8 cellular contexts compared by ENCODE assay signal in the genomic region with DNA sequence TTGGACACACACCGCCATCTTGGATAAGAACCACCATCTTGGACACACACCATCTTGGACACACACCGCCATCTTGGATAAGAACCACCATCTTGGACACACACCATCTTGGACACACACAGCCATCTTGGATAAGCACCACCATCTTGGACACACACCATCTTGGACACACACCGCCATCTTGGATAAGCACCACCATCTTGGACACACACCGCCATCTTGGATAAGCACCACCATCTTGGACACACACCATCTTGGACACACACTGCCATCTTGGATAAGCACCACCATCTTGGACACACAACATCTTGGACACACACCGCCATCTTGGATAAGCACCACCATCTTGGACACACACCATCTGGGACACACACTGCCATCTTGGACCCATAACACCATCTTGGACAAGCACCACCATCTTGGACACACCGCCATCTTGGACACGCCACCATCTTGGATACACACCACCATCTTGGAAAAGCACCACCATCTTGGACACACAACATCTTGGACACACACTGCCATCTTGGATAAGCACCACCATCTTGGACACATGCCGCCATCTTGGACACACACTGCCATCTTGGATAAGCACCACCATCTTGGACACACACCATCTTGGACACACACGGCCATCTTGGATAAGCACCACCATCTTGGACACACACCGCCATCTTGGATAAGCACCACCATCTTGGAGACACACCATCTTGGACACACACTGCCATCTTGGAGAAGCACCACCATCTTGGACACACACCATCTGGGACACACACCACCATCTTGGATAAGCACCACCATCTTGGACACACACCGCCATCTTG. TPM values are rescaled to one million over a fixed set of nuclear protein-coding genes. Genes with fewer than 3 reads are reported as not detected.
DNase-seq lines count a peak whose midpoint lies in the region; ATAC-seq and TF ChIP-seq lines count a peak whose summit lies in the region.
"Not testable (repeated sequence)": the region's sequence is repeated elsewhere in the genome, so short reads cannot be mapped to it uniquely, and the experiment has no call there.

No MANE protein-coding gene starts in this region.

- peaks cover 25% of the 10 kb centered on the region for H3K4me1 ChIP-seq in CD4-positive, alpha-beta memory T cell (ENCODE audit: insufficient read depth, low read length)
- H3K4me1 ChIP-seq in lower lobe of right lung, result not testable (repeated sequence)

- CTCF ChIA-PET in CD4-positive, alpha-beta memory T cell (lab: Charles Lee; ENCODE audit: partially characterized antibody); activated CD8-positive, alpha-beta T cell treated with anti-CD3 and anti-CD28 coated beads, Interleukin-2, amount 10 ng/mL, durations not matched to agents 7 days and 5 days (lab: Charles Lee): not testable (repeated sequence)

- not testable (repeated sequence) for ATAC-seq in activated CD8-positive, alpha-beta T cell treated with anti-CD3 and anti-CD28 coated beads, Interleukin-2, amount 10 ng/mL, durations not matched to agents 7 days and 5 days; lower lobe of right lung; sciatic nerve

- intact Hi-C loops in CD4-positive, alpha-beta memory T cell (cut with micrococcal nuclease); lower lobe of right lung (cut with DNase I); sciatic nerve (cut with DNase I): not testable (repeated sequence)

- peak in 1 of 5 donors; percentile 22 for DNase-seq in CD4-positive, alpha-beta memory T cell
- DNase-seq in SK-MEL-5 (ENCODE audit: low read depth, low spot score) (peak; percentile 27), lower lobe of right lung (peak; percentile 25), sciatic nerve (ENCODE audit: low spot score) (peak; percentile 10), ureter (ENCODE audit: low spot score) (peak; percentile 29)
- peak; percentile 21 for DNase-seq in activated CD8-positive, alpha-beta T cell treated with anti-CD3 and anti-CD28 coated beads, Interleukin-2, amount 10 ng/mL, durations not matched to agents 7 days and 5 days
- DNase-seq in endothelial cell (ENCODE audit: low spot score), result not testable (repeated sequence)

- not testable (repeated sequence) for TF ChIP-seq CTCF in endothelial cell (IDR thresholded peaks at IDR 0.05; ENCODE audit: unreplicated experiment); lower lobe of right lung (IDR thresholded peaks at IDR 0.05)

- H3K27ac Mint-ChIP-seq in CD4-positive, alpha-beta memory T cell, result peak overlapping the region in 5 of 7 donors; percentile 12 to 83 (median 73)
- H3K27ac Mint-ChIP-seq in activated CD8-positive, alpha-beta T cell treated with anti-CD3 and anti-CD28 coated beads, Interleukin-2, amount 10 ng/mL, durations not matched to agents 7 days and 5 days, result peak overlapping the region; percentile 21
- H3K27ac Mint-ChIP-seq in activated naive CD4-positive, alpha-beta T cell treated with anti-CD3 and anti-CD28 coated beads, Interleukin-2, amount 50 U/mL, for 24 hours, result peak overlapping the region; percentile 7
- H3K27ac Mint-ChIP-seq in endothelial cell (ENCODE audit: unreplicated experiment), result not testable (repeated sequence)

- not testable (repeated sequence) for H3K27me3 ChIP-seq in CD4-positive, alpha-beta memory T cell (ENCODE audit: insufficient read depth, low read length); lower lobe of right lung (ENCODE audit: low read depth)

- in situ Hi-C loops in SK-MEL-5 (cut with HindIII; ENCODE audit: low pct_unique_long_range_greater_than_20kb, low sequenced_read_pairs), result not testable (repeated sequence)

- not testable (repeated sequence) for H3K27ac ChIP-seq in CD4-positive, alpha-beta memory T cell (ENCODE audit: low read depth, low read length); lower lobe of right lung

- H3K27me3 Mint-ChIP-seq in CD4-positive, alpha-beta memory T cell; activated CD8-positive, alpha-beta T cell treated with anti-CD3 and anti-CD28 coated beads, Interleukin-2, amount 10 ng/mL, durations not matched to agents 7 days and 5 days (ENCODE audit: low read depth); activated naive CD4-positive, alpha-beta T cell treated with anti-CD3 and anti-CD28 coated beads, Interleukin-2, amount 50 U/mL, for 24 hours: not testable (repeated sequence)
- H3K27me3 Mint-ChIP-seq in endothelial cell (ENCODE audit: unreplicated experiment), result peaks cover 22% of the 10 kb centered on the region

- H3K4me1 Mint-ChIP-seq in CD4-positive, alpha-beta memory T cell, result peaks cover 10 to 32% (median 19%) of the 10 kb centered on the region in 4 donors
- H3K4me1 Mint-ChIP-seq in activated CD8-positive, alpha-beta T cell treated with anti-CD3 and anti-CD28 coated beads, Interleukin-2, amount 10 ng/mL, durations not matched to agents 7 days and 5 days (ENCODE audit: low read depth), result peaks cover 30% of the 10 kb centered on the region
- peaks cover 26% of the 10 kb centered on the region for H3K4me1 Mint-ChIP-seq in activated naive CD4-positive, alpha-beta T cell treated with anti-CD3 and anti-CD28 coated beads, Interleukin-2, amount 50 U/mL, for 24 hours
- peaks cover 10% of the 10 kb centered on the region for H3K4me1 Mint-ChIP-seq in endothelial cell (ENCODE audit: unreplicated experiment)

- peaks cover 31 to 53% of the 10 kb centered on the region in 2 donors for H3K36me3 Mint-ChIP-seq in CD4-positive, alpha-beta memory T cell
- H3K36me3 Mint-ChIP-seq in activated CD8-positive, alpha-beta T cell treated with anti-CD3 and anti-CD28 coated beads, Interleukin-2, amount 10 ng/mL, durations not matched to agents 7 days and 5 days (ENCODE audit: low read depth), result peaks cover 63% of the 10 kb centered on the region
- peaks cover 32% of the 10 kb centered on the region for H3K36me3 Mint-ChIP-seq in activated naive CD4-positive, alpha-beta T cell treated with anti-CD3 and anti-CD28 coated beads, Interleukin-2, amount 50 U/mL, for 24 hours
- H3K36me3 Mint-ChIP-seq in endothelial cell (ENCODE audit: low read depth, unreplicated experiment), result peaks cover 56% of the 10 kb centered on the region

- peaks cover 3 to 29% (median 18%) of the 10 kb centered on the region in 8 donors for H3K9me3 Mint-ChIP-seq in CD4-positive, alpha-beta memory T cell
- H3K9me3 Mint-ChIP-seq in activated CD8-positive, alpha-beta T cell treated with anti-CD3 and anti-CD28 coated beads, Interleukin-2, amount 10 ng/mL, durations not matched to agents 7 days and 5 days (ENCODE audit: insufficient read depth), result peaks cover 43% of the 10 kb centered on the region
- peaks cover 25% of the 10 kb centered on the region for H3K9me3 Mint-ChIP-seq in activated naive CD4-positive, alpha-beta T cell treated with anti-CD3 and anti-CD28 coated beads, Interleukin-2, amount 50 U/mL, for 24 hours
- H3K9me3 Mint-ChIP-seq in endothelial cell (ENCODE audit: unreplicated experiment), result peaks cover 35% of the 10 kb centered on the region

- POLR2A ChIA-PET in CD4-positive, alpha-beta memory T cell (lab: Charles Lee; ENCODE audit: partially characterized antibody); activated CD8-positive, alpha-beta T cell treated with anti-CD3 and anti-CD28 coated beads, Interleukin-2, amount 10 ng/mL, durations not matched to agents 7 days and 5 days (lab: Charles Lee): not testable (repeated sequence)

- H3K9me3 ChIP-seq in CD4-positive, alpha-beta memory T cell (ENCODE audit: control insufficient read depth in 1 of 2, low read length in 2 of 2); lower lobe of right lung: not testable (repeated sequence)

- not testable (repeated sequence) for H3K36me3 ChIP-seq in CD4-positive, alpha-beta memory T cell (ENCODE audit: insufficient read depth, low read length); lower lobe of right lung

- H3K4me3 ChIP-seq in CD4-positive, alpha-beta memory T cell (ENCODE audit: low read length in 2 of 2); lower lobe of right lung: not testable (repeated sequence)

- peak overlapping the region in 3 of 8 donors; percentile 15 to 46 (median 17) for H3K4me3 Mint-ChIP-seq in CD4-positive, alpha-beta memory T cell
- not testable (repeated sequence) for H3K4me3 Mint-ChIP-seq in activated CD8-positive, alpha-beta T cell treated with anti-CD3 and anti-CD28 coated beads, Interleukin-2, amount 10 ng/mL, durations not matched to agents 7 days and 5 days
- H3K4me3 Mint-ChIP-seq in activated naive CD4-positive, alpha-beta T cell treated with anti-CD3 and anti-CD28 coated beads, Interleukin-2, amount 50 U/mL, for 24 hours, result peak overlapping the region; percentile 15
- peak overlapping the region; percentile 79 for H3K4me3 Mint-ChIP-seq in endothelial cell (ENCODE audit: unreplicated experiment)

RNA-seq across cellular contexts. Expression of a gene that starts 4.5 kb away (rescaled TPM):
- 10 to 100 TPM; 35.9 to 37.9 TPM for total RNA-seq in CD4-positive, alpha-beta memory T cell
- 10 to 100 TPM; 35.0 to 50.4 TPM for polyA plus RNA-seq in CD4-positive, alpha-beta memory T cell
- 2.5 and 3.1 TPM in 2 replicates for total RNA-seq in SK-MEL-5 (2014; rRNA removed; shearing (Covaris generic))
- polyA plus RNA-seq in SK-MEL-5 (2015; cell fraction: cytosol; rRNA removed), result 21.4 and 24.6 TPM in 2 replicates
- polyA plus RNA-seq in SK-MEL-5 (2015; cell fraction: nucleus; rRNA removed), result 12.3 and 17.9 TPM in 2 replicates
- total RNA-seq in activated CD8-positive, alpha-beta T cell treated with anti-CD3 and anti-CD28 coated beads, Interleukin-2, amount 10 ng/mL, durations not matched to agents 7 days and 5 days, result 10 to 100 TPM; 45.3 to 45.9 TPM
- total RNA-seq in endothelial cell (ENCODE audit: unreplicated experiment), result 25.8 TPM
- total RNA-seq in lower lobe of right lung, result 19.1 TPM
- total RNA-seq in sciatic nerve, result 35.0 TPM
- total RNA-seq in ureter, result 32.5 TPM

RNA-seq across cellular contexts. Expression of a gene that starts 56.3 kb away (rescaled TPM):
- 100 to 1,000 TPM; 249 to 252 TPM for total RNA-seq in CD4-positive, alpha-beta memory T cell
- polyA plus RNA-seq in CD4-positive, alpha-beta memory T cell, result 100 to 1,000 TPM; 525 to 540 TPM
- total RNA-seq in SK-MEL-5 (2014; rRNA removed; shearing (Covaris generic)), result 159 and 168 TPM in 2 replicates
- 571 and 572 TPM in 2 replicates for polyA plus RNA-seq in SK-MEL-5 (2015; cell fraction: cytosol; rRNA removed)
- polyA plus RNA-seq in SK-MEL-5 (2015; cell fraction: nucleus; rRNA removed), result 72.7 and 77.9 TPM in 2 replicates
- total RNA-seq in activated CD8-positive, alpha-beta T cell treated with anti-CD3 and anti-CD28 coated beads, Interleukin-2, amount 10 ng/mL, durations not matched to agents 7 days and 5 days, result 100 to 1,000 TPM; 273 to 293 TPM
- total RNA-seq in endothelial cell (ENCODE audit: unreplicated experiment) (488 TPM), lower lobe of right lung (335 TPM), sciatic nerve (167 TPM), ureter (391 TPM)
